ENCODE assay signal across 1 cellular context in genomic region chr18:565562-566061, GRCh38.
TF ChIP-seq lines count a peak whose summit lies in the region.

No MANE protein-coding gene starts in this region.

TF ChIP-seq in HepG2, 621 proteins besides CTCF, POLR2A, EP300 and RAD21:
- TF ChIP-seq CHCHD3 (CRISPR knock-in tag; IDR thresholded peaks at IDR 0.05) (no peak), ZNF781 (CRISPR knock-in tag; IDR thresholded peaks at IDR 0.05; ENCODE audit: borderline replicate concordance, not compliant biosample characterization) (no peak), ZBTB21 (CRISPR knock-in tag; IDR thresholded peaks at IDR 0.05) (no peak), KDM6A (CRISPR knock-in tag; IDR thresholded peaks at IDR 0.05; ENCODE audit: low read depth) (no peak), HBP1 (CRISPR knock-in tag; IDR thresholded peaks at IDR 0.05; ENCODE audit: low read depth) (no peak)
